Comparison of ENCODE assay signal across 15 cellular contexts in the genomic region with DNA sequence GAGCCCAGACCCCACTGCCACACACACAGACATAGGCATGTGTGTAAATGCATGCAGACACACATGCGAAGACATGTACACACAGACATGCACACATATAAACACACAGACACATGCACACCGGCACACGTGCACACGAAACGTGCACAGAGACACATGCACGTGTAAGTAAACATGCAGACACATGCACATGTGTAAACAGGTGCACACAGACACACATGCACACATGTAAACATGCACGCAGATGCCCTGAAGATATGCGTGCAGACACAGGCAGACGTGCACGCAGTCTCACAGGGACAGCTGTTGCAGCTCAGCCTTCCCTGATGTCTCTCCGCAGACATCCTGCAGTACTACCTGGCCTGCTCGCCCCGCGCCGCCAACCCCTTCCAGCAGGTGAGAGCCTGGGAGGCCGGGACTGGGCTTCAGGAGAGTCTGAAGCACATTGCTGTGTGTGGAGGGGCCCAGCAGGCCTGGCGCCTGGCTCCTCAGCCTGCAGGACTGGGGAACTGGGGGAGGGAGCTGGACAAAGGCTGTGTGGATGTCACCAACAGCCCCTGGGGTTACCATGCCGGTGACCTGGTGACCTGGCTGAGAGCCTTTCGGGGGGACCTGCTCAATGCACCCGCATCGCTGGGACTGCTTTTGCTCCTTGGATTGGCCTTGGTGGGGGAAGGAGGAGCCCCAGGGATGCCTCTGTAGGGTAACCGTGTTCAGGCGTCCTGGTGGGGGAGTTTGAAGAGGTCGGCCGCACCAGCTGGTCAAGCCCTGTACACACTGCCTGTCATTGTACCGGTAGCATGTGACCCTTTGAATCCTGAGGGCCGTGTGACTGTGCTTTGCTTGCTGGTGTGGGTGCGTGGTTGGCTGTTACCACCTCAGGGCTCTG. TPM values are rescaled to one million over a fixed set of nuclear protein-coding genes. Genes with fewer than 3 reads are reported as not detected.
DNase-seq lines count a peak whose midpoint lies in the region; ATAC-seq, FAIRE-seq and TF ChIP-seq lines count a peak whose summit lies in the region.
"Had no signal": no experiment of that assay in that cellular context is flagged by ENCODE, and none has a peak within 500 bp of the region (broad histone marks: within the 10 kb centered on the region; RNA-seq: fewer than 3 reads in every experiment).

No MANE protein-coding gene starts in this region.

- H3K9me2 ChIP-seq in GM23338 (ENCODE audit: insufficient read depth) = no peaks in the 10 kb centered on the region

- no peaks in the 10 kb centered on the region for H3K9me1 ChIP-seq in endothelial cell of umbilical vein (replicated peaks; ENCODE audit: control insufficient read depth, extremely low read depth, insufficient read depth, low read length)

- POLR2A ChIA-PET in endothelial cell of umbilical vein (lab: Charles Lee) = no interaction called here

- ATAC-seq in GM23338 (peak; percentile 12), HG02678 (IDR thresholded peaks at IDR 0.05; ENCODE audit: unreplicated experiment) (no peak)
- ATAC-seq: CD8-positive, alpha-beta T cell; PC-3 had no signal

- peak overlapping the region; percentile 31; the same call in 1 of the 2 replicates for H3K27ac Mint-ChIP-seq in GM23338
- H3K27ac Mint-ChIP-seq: CD8-positive, alpha-beta T cell had no signal

- CTCF ChIA-PET in endothelial cell of umbilical vein (lab: Charles Lee) = interaction anchor here (0.6 to 1.8 kb wide), 5 partner anchors 8 to 45 kb away, joined by 4 to 16 read pairs (median 5); no protein-coding TSS in a partner anchor

- no peak overlapping the region for H3K4me3 ChIP-seq in GM23338
- H3K4me3 ChIP-seq in SK-N-MC = no peak overlapping the region
- no peak overlapping the region for H3K4me3 ChIP-seq in endothelial cell of umbilical vein (replicated peaks in 1 of 3; ENCODE audit: insufficient read depth in 1 of 3, low read depth in 1 of 3, low read length in 3 of 3)
- peak overlapping the region; percentile 10 for H3K4me3 ChIP-seq in trophoblast cell (ENCODE audit: low read depth, low read length)

- peaks cover 43% of the 10 kb centered on the region for H3K36me3 Mint-ChIP-seq in GM23338 (ENCODE audit: low read depth)

- H3K4me1 ChIP-seq in GM23338 (ENCODE audit: insufficient read depth) (no peaks in the 10 kb centered on the region), endothelial cell of umbilical vein (ENCODE audit: control insufficient read depth, extremely low read depth, insufficient read depth, low read length) (no peaks in the 10 kb centered on the region), trophoblast cell (ENCODE audit: control insufficient read depth in 1 of 2, insufficient read depth in 2 of 2, low read length in 2 of 2) (peaks cover 0 to 6% of the 10 kb centered on the region in 2 experiments)

- no peak overlapping the region for H3K18ac ChIP-seq in trophoblast cell (ENCODE audit: low read length)

- no peak for FAIRE-seq in endothelial cell of umbilical vein (lab: Jason Lieb, UNC)

- no peak overlapping the region for H2BK5ac ChIP-seq in trophoblast cell (ENCODE audit: low read depth, low read length, poor library complexity)

- H3K79me1 ChIP-seq in trophoblast cell (ENCODE audit: low read length) = no peaks in the 10 kb centered on the region

- H3K9me3 ChIP-seq in SK-N-MC (ENCODE audit: low read depth, low read length) (no peaks in the 10 kb centered on the region), endothelial cell of umbilical vein (replicated peaks; ENCODE audit: control insufficient read depth, insufficient read depth, low read length) (no peaks in the 10 kb centered on the region), trophoblast cell (ENCODE audit: insufficient read depth, low read depth, low read length) (peaks cover 2% of the 10 kb centered on the region)

- H4K8ac ChIP-seq in trophoblast cell (ENCODE audit: low read depth, low read length) = no peak overlapping the region

- TF ChIP-seq CTCF in GM23338 (conservative IDR thresholded peaks at IDR 0.05; ENCODE audit: low read depth in 2 of 2) (no peak), endothelial cell of umbilical vein (IDR thresholded peaks at IDR 0.05; ENCODE audit: extremely low read depth in 1 of 2, insufficient read depth in 1 of 2, low read depth in 1 of 2, low read length in 2 of 2) (no peak)

- no peak overlapping the region for H2BK12ac ChIP-seq in trophoblast cell (ENCODE audit: low read length)

- H3K14ac ChIP-seq in trophoblast cell (ENCODE audit: low read length) = no peak overlapping the region

- H3K4ac ChIP-seq in trophoblast cell (ENCODE audit: low read depth, low read length) = no peak overlapping the region

- H3K4me2 ChIP-seq in GM23338 (no peak overlapping the region), endothelial cell of umbilical vein (ENCODE audit: insufficient read depth, low read length) (no peak overlapping the region), trophoblast cell (ENCODE audit: low read length) (no peak overlapping the region)

- 0 out of 2 replicates have a peak, but pooled peaks cover 4% of the 10 kb centered on the region for H3F3A ChIP-seq in GM23338 (replicated peaks; ENCODE audit: low read depth)

- H4K12ac ChIP-seq in trophoblast cell (ENCODE audit: low read depth, low read length) = no peak overlapping the region

- BruUV-seq in endothelial cell of umbilical vein (replicated peaks; lab: Mats Ljungman, UMichigan) = no TSS peak

- no peak overlapping the region for H2AFZ ChIP-seq in GM23338
- no peak overlapping the region for H2AFZ ChIP-seq in endothelial cell of umbilical vein (ENCODE audit: low read depth, low read length)
- H2AFZ ChIP-seq in trophoblast cell (ENCODE audit: insufficient read depth, low read length, poor library complexity) = no peak overlapping the region

- no CpG with 5 or more reads among the region's 28 CpGs for WGBS in trophoblast cell (ENCODE audit: extremely low coverage, insufficient coverage, insufficient read length)

- no peak overlapping the region for H3K23ac ChIP-seq in trophoblast cell (ENCODE audit: low read length)

- H3K4me3 Mint-ChIP-seq in GM23338 = no peak overlapping the region
- H3K4me3 Mint-ChIP-seq: CD8-positive, alpha-beta T cell had no signal

- no peak overlapping the region for H2BK120ac ChIP-seq in trophoblast cell (ENCODE audit: insufficient read depth, low read length, poor library complexity)

- DNase-seq in GM23338 (ENCODE audit: low spot score) = no peak
- no peak for DNase-seq in SK-N-MC (ENCODE audit: low read depth, low spot score)
- no peak for DNase-seq in endothelial cell of umbilical vein (ENCODE audit: low read depth, low spot score)
- DNase-seq in trophoblast cell = no peak
- no peak for DNase-seq in T1000 (lab: John Stamatoyannopoulos, UW)
- DNase-seq in MV-4-11 (lab: John Stamatoyannopoulos, UW) = no peak
- DNase-seq: ACHN; CD8-positive, alpha-beta T cell; GF-D8; NCI-H1048; NCI-H446; NCI-H748 treated with DMSO at 0.1 percent for 48 hours; PC-3 had no signal

- no peaks in the 10 kb centered on the region for H3K27me3 ChIP-seq in GM23338 (ENCODE audit: insufficient read depth)
- no peaks in the 10 kb centered on the region for H3K27me3 ChIP-seq in endothelial cell of umbilical vein (ENCODE audit: control insufficient read depth in 2 of 2, insufficient read depth in 2 of 2, low read length in 2 of 2)
- H3K27me3 ChIP-seq in trophoblast cell (ENCODE audit: insufficient read depth, low read length) = no peaks in the 10 kb centered on the region

- H3K36me3 ChIP-seq in GM23338 (ENCODE audit: insufficient read depth) (peaks cover 6% of the 10 kb centered on the region; the same call in 1 of the 2 replicates), SK-N-MC (ENCODE audit: insufficient read depth, low read length) (peaks cover 11% of the 10 kb centered on the region; the same call in 1 of the 2 replicates), endothelial cell of umbilical vein (ENCODE audit: control insufficient read depth in 2 of 2, extremely low read depth in 1 of 2, insufficient read depth in 2 of 2, low read length in 2 of 2) (peaks cover 19 to 47% of the 10 kb centered on the region in 2 experiments), trophoblast cell (ENCODE audit: control insufficient read depth in 1 of 2, insufficient read depth in 2 of 2, low read length in 2 of 2) (peaks cover 80 to 81% of the 10 kb centered on the region in 2 experiments)

- no peak for TF ChIP-seq POLR2A in endothelial cell of umbilical vein (IDR thresholded peaks at IDR 0.05; ENCODE audit: low read depth, low read length)

- H3K9ac ChIP-seq in SK-N-MC (ENCODE audit: insufficient read length) = no peak overlapping the region
- H3K9ac ChIP-seq in endothelial cell of umbilical vein (replicated peaks; ENCODE audit: extremely low read depth, insufficient read depth, low read length) = no peak overlapping the region
- H3K9ac ChIP-seq in trophoblast cell (ENCODE audit: low read length) = no peak overlapping the region

- peaks cover 11% of the 10 kb centered on the region for H3K27me3 Mint-ChIP-seq in GM23338 (ENCODE audit: insufficient read depth, low read depth, poor library complexity)

- intact Hi-C loops in endothelial cell of umbilical vein (cut with micrococcal nuclease) = no loop called here

- H3K27ac ChIP-seq in GM23338 (ENCODE audit: low read depth) = no peak overlapping the region
- H3K27ac ChIP-seq in SK-N-MC = peak overlapping the region; percentile 62; the same call in 1 of the 2 replicates
- no peak overlapping the region for H3K27ac ChIP-seq in endothelial cell of umbilical vein (ENCODE audit: insufficient read depth, low read depth, low read length)
- no peak overlapping the region for H3K27ac ChIP-seq in trophoblast cell (ENCODE audit: low read depth, low read length)

- no peaks in the 10 kb centered on the region; the same call in 1 of the 2 replicates for H3K79me2 ChIP-seq in GM23338 (replicated peaks; ENCODE audit: insufficient read depth)
- no peaks in the 10 kb centered on the region for H3K79me2 ChIP-seq in endothelial cell of umbilical vein (ENCODE audit: control insufficient read depth, insufficient read depth, low read length)
- H3K79me2 ChIP-seq in trophoblast cell (ENCODE audit: control insufficient read depth, insufficient read depth, low read length, poor library complexity) = no peaks in the 10 kb centered on the region

- dilution Hi-C loops in endothelial cell of umbilical vein (cut with MboI; ENCODE audit: extremely low pct_ligation_motif_present, low sequenced_read_pairs) = no loop called here

- no peak overlapping the region for H2AK5ac ChIP-seq in trophoblast cell (ENCODE audit: low read length)

- H4K20me1 ChIP-seq in GM23338 (replicated peaks; ENCODE audit: insufficient read depth) = no peaks in the 10 kb centered on the region
- H4K20me1 ChIP-seq in endothelial cell of umbilical vein (replicated peaks; ENCODE audit: control insufficient read depth, extremely low read depth, insufficient read depth, low read length) = no peaks in the 10 kb centered on the region

- no peak overlapping the region for H4K91ac ChIP-seq in trophoblast cell (ENCODE audit: low read depth, low read length)

- H3K4me1 Mint-ChIP-seq in GM23338 = peaks cover 3% of the 10 kb centered on the region; the same call in 2 of the 3 replicates

- no peaks in the 10 kb centered on the region for H3K9me3 Mint-ChIP-seq in GM23338
- H3K9me3 Mint-ChIP-seq: CD8-positive, alpha-beta T cell had no signal

RNA-seq across cellular contexts. Expression of gene TTYH3, which starts 20.3 kb away (rescaled TPM):
- total RNA-seq in GM23338 (2014; rRNA removed; shearing (Covaris generic)) = 113 and 126 TPM in 2 replicates
- 59.6 and 62.3 TPM in 2 replicates for polyA plus RNA-seq in GM23338 (2016; fragmentation: Nextera tagmentation; extraction: Ambion mirVana)
- total RNA-seq in endothelial cell of umbilical vein = 277 and 280 TPM in 2 replicates
- 143 and 192 TPM in 2 replicates for polyA plus RNA-seq in endothelial cell of umbilical vein
- 79.9 and 112 TPM in 2 replicates for polyA plus RNA-seq in endothelial cell of umbilical vein (2011; cell fraction: cytosol; rRNA removed)
- polyA plus RNA-seq in endothelial cell of umbilical vein (2011; cell fraction: nucleus; rRNA removed) = 107 and 132 TPM in 2 replicates
- 116 and 150 TPM in 2 replicates for polyA plus RNA-seq in endothelial cell of umbilical vein (2012)
- polyA minus RNA-seq in endothelial cell of umbilical vein = 107 and 122 TPM in 2 replicates
- 4.9 TPM for polyA minus RNA-seq in endothelial cell of umbilical vein (2011; cell fraction: cytosol; rRNA and poly(A)+ RNA removed)
- polyA minus RNA-seq in endothelial cell of umbilical vein (2011; cell fraction: nucleus; rRNA and poly(A)+ RNA removed) = 45.1 and 83.7 TPM in 2 replicates
- polyA plus RNA-seq in trophoblast cell (2013) = 117 and 118 TPM in 2 replicates

RNA-seq across cellular contexts. Expression of gene AMZ1, which starts 35.9 kb away (rescaled TPM):
- total RNA-seq in GM23338 (2014; rRNA removed; shearing (Covaris generic)) = 0.73 and 1.6 TPM in 2 replicates
- polyA plus RNA-seq in GM23338 (2016; fragmentation: Nextera tagmentation; extraction: Ambion mirVana) (2.0 and 4.5 TPM in 2 replicates), endothelial cell of umbilical vein (not detected in 2 replicates)
- total RNA-seq in endothelial cell of umbilical vein = not detected in 2 replicates
- not detected in 2 replicates for polyA plus RNA-seq in endothelial cell of umbilical vein (2011; cell fraction: cytosol; rRNA removed)
- not detected in 2 replicates for polyA plus RNA-seq in endothelial cell of umbilical vein (2011; cell fraction: nucleus; rRNA removed)
- polyA plus RNA-seq in endothelial cell of umbilical vein (2012) = 0.09 and 0.10 TPM in 2 replicates
- polyA minus RNA-seq in endothelial cell of umbilical vein = not detected in 2 replicates
- not detected for polyA minus RNA-seq in endothelial cell of umbilical vein (2011; cell fraction: cytosol; rRNA and poly(A)+ RNA removed)
- polyA minus RNA-seq in endothelial cell of umbilical vein (2011; cell fraction: nucleus; rRNA and poly(A)+ RNA removed) = not detected in 2 replicates
- 0.41 and 0.64 TPM in 2 replicates for polyA plus RNA-seq in trophoblast cell (2013)
- total RNA-seq: HT1080, PC-3 had no signal
